In the genomic region with DNA sequence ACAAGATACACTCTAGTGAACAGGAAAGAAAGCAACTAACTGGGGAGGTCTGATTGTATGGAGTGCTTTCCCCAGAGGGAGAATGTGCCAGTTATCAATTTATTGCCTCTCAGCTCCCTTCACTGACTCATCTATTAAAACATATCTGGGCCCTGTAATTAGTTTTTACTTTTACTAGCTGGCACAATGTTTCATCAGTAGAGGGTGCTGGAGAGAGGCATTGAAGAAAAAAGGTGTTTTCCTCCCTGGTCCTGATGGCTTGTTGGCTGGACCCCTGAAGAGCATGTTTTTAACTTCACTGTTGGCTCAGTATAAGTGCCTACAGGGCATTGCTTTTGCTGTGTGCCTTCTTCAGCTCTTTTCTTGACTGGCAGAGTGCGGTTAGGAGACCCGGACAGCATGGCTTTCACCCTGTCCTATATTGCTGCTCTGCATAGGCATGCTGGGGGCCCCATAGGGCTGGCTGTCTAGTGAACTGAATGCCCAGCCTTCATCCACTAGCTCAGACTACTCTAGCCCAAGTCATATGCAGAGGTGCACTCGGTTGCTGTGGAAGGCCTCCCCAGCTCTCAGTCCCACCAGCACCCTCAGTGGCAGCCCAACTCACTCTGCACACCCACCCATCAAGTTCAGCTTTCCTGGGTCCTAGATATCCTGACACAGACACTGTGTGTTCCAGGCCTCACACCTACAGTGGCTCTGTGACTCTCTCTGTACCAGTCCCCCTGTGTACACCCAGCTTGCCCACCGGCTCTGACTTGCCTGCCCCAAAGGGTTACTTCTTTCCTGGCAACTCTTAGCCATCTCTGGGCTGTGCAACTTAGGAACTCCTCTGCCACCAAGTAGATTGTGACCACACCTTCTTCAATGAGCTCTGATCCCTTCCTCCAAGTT, we compare ENCODE assay signal across 8 cellular contexts.
A peak's percentile ranks its signal among the peaks of the same experiment; 100 is the strongest.
DNase-seq lines count a peak whose midpoint lies in the region; ATAC-seq and TF ChIP-seq lines count a peak whose summit lies in the region.

No MANE protein-coding gene starts in this region.

- ATAC-seq in GM21529 (IDR thresholded peaks at IDR 0.05; ENCODE audit: unreplicated experiment) (peak; percentile 18), T-cell (replicated peaks in 1 of 4) (peak in 1 of 4 experiments; percentile 9), left colon (peak; percentile 25), esophagus mucosa (no peak)

- H3K27me3 ChIP-seq in DOHH2 (ENCODE audit: control insufficient read depth, low read length): no peaks in the 10 kb centered on the region

- H3K36me3 Mint-ChIP-seq in T-cell: peaks cover 18% of the 10 kb centered on the region

- peak overlapping the region; percentile 94 to 97 for H3K27ac Mint-ChIP-seq in T-cell

- H3K4me1 ChIP-seq in DOHH2 (ENCODE audit: control insufficient read depth, low read length): peaks cover 35% of the 10 kb centered on the region

- peak overlapping the region in 2 of 3 donors; percentile 50 to 59 for H3K4me3 Mint-ChIP-seq in T-cell

- CTCF ChIA-PET in T-cell (lab: Charles Lee): interaction anchor here (1.0 to 1.3 kb wide), 2 partner anchors 11 to 54 kb away, joined by 3 read pairs; no protein-coding TSS in a partner anchor

- no peaks in the 10 kb centered on the region for H3K79me2 ChIP-seq in DOHH2 (ENCODE audit: control insufficient read depth, low read length)

- H3F3A ChIP-seq in DOHH2 (ENCODE audit: control insufficient read depth, insufficient read depth): peaks cover 10% of the 10 kb centered on the region; the same call in 1 of the 2 replicates

- no peaks in the 10 kb centered on the region for H4K20me1 ChIP-seq in DOHH2 (ENCODE audit: control insufficient read depth, insufficient read depth, low read depth, low read length)

- no peaks in the 10 kb centered on the region for H3K36me3 ChIP-seq in DOHH2 (ENCODE audit: control insufficient read depth, low read length)

- H3K4me3 ChIP-seq in DOHH2 (ENCODE audit: low read length): peak overlapping the region; percentile 23

- POLR2A ChIA-PET in T-cell (lab: Charles Lee): interaction anchor here (0.5 kb wide), 4 partner anchors 40 to 1141 kb away, joined by 3 to 9 read pairs (median 4); no protein-coding TSS in a partner anchor

- peak overlapping the region; percentile 33 for H3K27ac ChIP-seq in DOHH2 (ENCODE audit: low read depth, low read length)

- intact Hi-C loops in left colon (cut with DNase I, micrococcal nuclease): no loop called here

- H3K4me1 Mint-ChIP-seq in T-cell: peaks cover 26 to 44% (median 32%) of the 10 kb centered on the region in 3 donors

- no peaks in the 10 kb centered on the region; the same call in 1 of the 2 replicates for H3K9me3 ChIP-seq in DOHH2 (ENCODE audit: control insufficient read depth, insufficient read depth, low read length)

- H3K9me3 Mint-ChIP-seq in T-cell: peaks cover 0 to 4% (median 0%) of the 10 kb centered on the region in 3 donors

- H3K4me2 ChIP-seq in DOHH2 (ENCODE audit: low read length): peak overlapping the region; percentile 51

- H3K27me3 Mint-ChIP-seq in T-cell: no peaks in the 10 kb centered on the region

- TF ChIP-seq CTCF in DOHH2 (IDR thresholded peaks at IDR 0.05; ENCODE audit: low read depth, low read length, poor library complexity, severe bottlenecking): peak; percentile 63

- no peaks in the 10 kb centered on the region for H3K9me2 ChIP-seq in DOHH2 (replicated peaks; ENCODE audit: control insufficient read depth, low read length)

- no peak for DNase-seq in T-cell
- no peak for DNase-seq in left colon
- DNase-seq in NCI-H128 (lab: John Stamatoyannopoulos, UW; ENCODE audit: unreplicated experiment): no peak
- DNase-seq in AG20443 (ENCODE audit: low spot score): no peak
- no peak for DNase-seq in NCI-H345 treated with DMSO at 0.1 percent for 48 hours (lab: John Stamatoyannopoulos, UW; ENCODE audit: unreplicated experiment)
